Comparison of ENCODE assay signal across 12 cellular contexts in genomic region chr5:102715405-102715804, GRCh38. TPM values are rescaled to one million over a fixed set of nuclear protein-coding genes. Genes with fewer than 3 reads are reported as not detected.
DNase-seq lines count a peak whose midpoint lies in the region; ATAC-seq and TF ChIP-seq lines count a peak whose summit lies in the region.
"Had no signal": no experiment of that assay in that cellular context is flagged by ENCODE, and none has a peak within 500 bp of the region (broad histone marks: within the 10 kb centered on the region; RNA-seq: fewer than 3 reads in every experiment).

No MANE protein-coding gene starts in this region.

- POLR2A ChIA-PET in RWPE1 (lab: Yijun Ruan, JAX; ENCODE audit: low non-redundant PET), result interaction anchor here (0.6 kb wide), 1 partner anchor 144 kb away, joined by 3 read pairs; no protein-coding TSS in a partner anchor

- H3K36me3 ChIP-seq in skeletal muscle satellite cell (ENCODE audit: insufficient read depth, low read length), result no peaks in the 10 kb centered on the region

- H3K27ac Mint-ChIP-seq in activated T-cell treated with anti-CD3 and anti-CD28 coated beads, Interleukin-2, amount 50 U/mL, for 72 hours, result no peak overlapping the region
- H3K27ac Mint-ChIP-seq in activated T-cell treated with anti-CD3 and anti-CD28 coated beads, Interleukin-2, amount 50 U/mL, for 24 hours, result no peak overlapping the region
- H3K27ac Mint-ChIP-seq: B cell had no signal

- CTCF ChIA-PET in RWPE1 (lab: Yijun Ruan, JAX), result no interaction called here

- no peak overlapping the region for H3K4me3 Mint-ChIP-seq in activated T-cell treated with anti-CD3 and anti-CD28 coated beads, Interleukin-2, amount 50 U/mL, for 72 hours
- H3K4me3 Mint-ChIP-seq in activated T-cell treated with anti-CD3 and anti-CD28 coated beads, Interleukin-2, amount 50 U/mL, for 24 hours, result no peak overlapping the region
- H3K4me3 Mint-ChIP-seq: B cell had no signal

- H3K4me1 Mint-ChIP-seq in activated T-cell treated with anti-CD3 and anti-CD28 coated beads, Interleukin-2, amount 50 U/mL, for 72 hours (ENCODE audit: low read depth), result peaks cover 12% of the 10 kb centered on the region
- peaks cover 9% of the 10 kb centered on the region for H3K4me1 Mint-ChIP-seq in activated T-cell treated with anti-CD3 and anti-CD28 coated beads, Interleukin-2, amount 50 U/mL, for 24 hours (ENCODE audit: low read depth)

- DNase-seq in activated T-cell treated with anti-CD3 and anti-CD28 coated beads, Interleukin-2, amount 50 U/mL, for 72 hours, result no peak
- DNase-seq in activated T-cell treated with anti-CD3 and anti-CD28 coated beads, Interleukin-2, amount 50 U/mL, for 24 hours, result no peak
- DNase-seq in RWPE1 (ENCODE audit: low spot score), result peak; percentile 77
- DNase-seq in epithelial cell of proximal tubule (ENCODE audit: low read depth), result peak; percentile 61
- DNase-seq in SK-N-DZ (ENCODE audit: low spot score), result no peak
- no peak for DNase-seq in amygdala (lab: John Stamatoyannopoulos, UW)
- no peak for DNase-seq in COLO668 (lab: John Stamatoyannopoulos, UW; ENCODE audit: unreplicated experiment)
- DNase-seq: central memory CD4-positive, alpha-beta T cell; NCI-H524 treated with DMSO at 0.1 percent for 48 hours had no signal

- TF ChIP-seq CTCF in RWPE1 (conservative IDR thresholded peaks at IDR 0.05; ENCODE audit: low read depth) (no peak), epithelial cell of proximal tubule (conservative IDR thresholded peaks at IDR 0.05; ENCODE audit: low read depth, low read length) (no peak)

- H3K4me3 ChIP-seq in epithelial cell of proximal tubule (ENCODE audit: low read depth, low read length), result no peak overlapping the region
- no peak overlapping the region for H3K4me3 ChIP-seq in skeletal muscle satellite cell (ENCODE audit: low read length)
- H3K4me3 ChIP-seq: hepatocyte had no signal

- H3K36me3 Mint-ChIP-seq in activated T-cell treated with anti-CD3 and anti-CD28 coated beads, Interleukin-2, amount 50 U/mL, for 72 hours (ENCODE audit: insufficient read depth in 2 of 2), result no peaks in the 10 kb centered on the region
- H3K36me3 Mint-ChIP-seq in activated T-cell treated with anti-CD3 and anti-CD28 coated beads, Interleukin-2, amount 50 U/mL, for 24 hours (ENCODE audit: low read depth), result no peaks in the 10 kb centered on the region

- peaks cover 33% of the 10 kb centered on the region for H3K27me3 Mint-ChIP-seq in activated T-cell treated with anti-CD3 and anti-CD28 coated beads, Interleukin-2, amount 50 U/mL, for 72 hours (ENCODE audit: low read depth)
- H3K27me3 Mint-ChIP-seq in activated T-cell treated with anti-CD3 and anti-CD28 coated beads, Interleukin-2, amount 50 U/mL, for 24 hours, result peaks cover 28% of the 10 kb centered on the region
- H3K27me3 Mint-ChIP-seq: B cell had no signal

- H3K27me3 ChIP-seq in skeletal muscle satellite cell (ENCODE audit: control insufficient read depth, insufficient read depth, low read length), result no peaks in the 10 kb centered on the region
- H3K27me3 ChIP-seq: hepatocyte had no signal

- H3K9me3 Mint-ChIP-seq in activated T-cell treated with anti-CD3 and anti-CD28 coated beads, Interleukin-2, amount 50 U/mL, for 72 hours, result peaks cover under 1 to 2% of the 10 kb centered on the region in 2 donors
- H3K9me3 Mint-ChIP-seq in activated T-cell treated with anti-CD3 and anti-CD28 coated beads, Interleukin-2, amount 50 U/mL, for 24 hours, result peaks cover under 1% of the 10 kb centered on the region

- H3K4me2 ChIP-seq in skeletal muscle satellite cell (ENCODE audit: low read length), result peak overlapping the region; percentile 37
- H3K4me2 ChIP-seq: hepatocyte had no signal

- H3K9ac ChIP-seq in skeletal muscle satellite cell (ENCODE audit: low read depth, low read length), result no peak overlapping the region

- peak; percentile 51 to 72 for ATAC-seq in activated T-cell treated with anti-CD3 and anti-CD28 coated beads, Interleukin-2, amount 50 U/mL, for 72 hours (replicated peaks in 1 of 2)

- H3K4me1 ChIP-seq in skeletal muscle satellite cell (ENCODE audit: control insufficient read depth, insufficient read depth, low read length), result peaks cover 34% of the 10 kb centered on the region

- H3K9me3 ChIP-seq in skeletal muscle satellite cell (replicated peaks; ENCODE audit: low read length), result no peaks in the 10 kb centered on the region

- no peak overlapping the region for H3K27ac ChIP-seq in RWPE1
- H3K27ac ChIP-seq: hepatocyte had no signal

RNA-seq across cellular contexts. Expression of gene PAM, which starts 39.7 kb away (rescaled TPM):
- total RNA-seq in activated T-cell treated with anti-CD3 and anti-CD28 coated beads, Interleukin-2, amount 50 U/mL, for 72 hours, result 10 to 100 TPM; 41.7 to 56.6 TPM
- total RNA-seq in epithelial cell of proximal tubule, result 94.5 and 200 TPM in 2 replicates
- total RNA-seq in skeletal muscle satellite cell (2012; rRNA removed), result 130 and 148 TPM in 2 replicates
- polyA plus RNA-seq in SK-N-DZ (2014; cell fraction: cytosol; rRNA removed), result 71.1 and 85.9 TPM in 2 replicates
- 58.8 and 63.7 TPM in 2 replicates for polyA plus RNA-seq in SK-N-DZ (2014; cell fraction: nucleus; rRNA removed)

Comparison
In these comparisons a context has a peak if more than half of its experiments do, and no peak if none do; other contexts are left out.
1. DNase-seq: peak in RWPE1 (single experiment) and epithelial cell of proximal tubule (single experiment); none in activated T-cell treated with anti-CD3 and anti-CD28 coated beads, Interleukin-2, amount 50 U/mL, for 72 hours (0 of 2), activated T-cell treated with anti-CD3 and anti-CD28 coated beads, Interleukin-2, amount 50 U/mL, for 24 hours (single experiment), SK-N-DZ (single experiment), amygdala (0 of 56) and COLO668 (single experiment).